Comparison of ENCODE assay signal across 1 cellular context in the genomic region with DNA sequence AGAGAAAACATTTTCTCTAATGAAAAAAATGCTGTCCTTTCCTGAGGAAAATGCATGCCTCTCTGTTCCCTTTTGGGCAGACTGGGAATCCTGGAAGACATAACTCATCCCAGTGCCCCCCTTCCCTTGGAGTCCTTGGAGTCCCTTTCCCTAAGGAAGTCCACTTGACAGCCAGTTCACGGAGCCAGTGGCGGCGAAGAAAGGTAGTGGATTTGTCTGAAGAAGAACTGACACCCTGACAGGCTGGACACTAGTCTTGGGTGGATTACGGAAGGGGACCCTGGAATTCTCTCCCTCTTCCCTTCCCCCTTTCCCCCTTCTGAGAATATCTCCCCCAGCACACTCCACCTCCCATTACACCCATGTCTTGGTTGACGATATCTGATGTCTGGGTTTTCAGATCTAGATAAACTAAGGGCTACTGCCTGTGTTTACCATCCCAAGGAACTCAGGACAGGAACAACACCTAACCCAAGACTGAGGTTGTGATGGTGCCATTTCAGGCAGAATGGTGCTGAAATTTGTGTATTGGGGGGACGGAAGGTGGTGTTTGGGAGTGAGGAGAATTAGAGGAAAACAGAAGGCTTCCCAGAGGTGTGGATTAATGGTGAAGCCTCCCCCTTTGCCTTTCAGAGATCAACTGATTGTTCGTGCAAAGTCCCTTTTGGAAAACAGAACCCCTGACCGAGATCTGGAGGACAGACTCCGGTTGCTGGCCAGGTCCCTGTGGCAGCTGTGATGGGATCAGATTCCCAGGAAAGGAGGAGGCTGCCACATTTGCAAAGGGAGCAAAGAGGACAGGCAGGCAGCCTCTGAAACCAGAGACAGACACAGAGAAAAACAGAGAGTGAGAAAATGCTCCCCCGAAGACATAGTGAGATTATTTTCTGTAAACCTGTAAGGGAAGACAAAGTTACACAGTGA.
TF ChIP-seq lines count a peak whose summit lies in the region.

No MANE protein-coding gene starts in this region.

TF ChIP-seq in IMR-90, 13 proteins besides CTCF, POLR2A, EP300 and RAD21:
- TF ChIP-seq SMC3 (IDR thresholded peaks at IDR 0.05; ENCODE audit: low read depth, low read length) (0 out of 2 replicates have a peak, but pooled peaks have one; percentile 3), MAZ (IDR thresholded peaks at IDR 0.05; ENCODE audit: borderline replicate concordance, low read depth, low read length) (no peak), BHLHE40 (IDR thresholded peaks at IDR 0.05; ENCODE audit: low read depth, low read length) (no peak), FOS (IDR thresholded peaks at IDR 0.05; ENCODE audit: low read depth, low read length) (no peak), CHD1 (IDR thresholded peaks at IDR 0.05; ENCODE audit: low read depth, low read length) (0 out of 2 replicates have a peak, but pooled peaks have one; percentile 23), NFE2L2 (IDR thresholded peaks at IDR 0.05; ENCODE audit: low read depth, low read length) (no peak), RFX5 (IDR thresholded peaks at IDR 0.05; ENCODE audit: low read depth, low read length) (no peak), ELK1 (IDR thresholded peaks at IDR 0.05; ENCODE audit: borderline replicate concordance, low read depth, low read length) (no peak), MXI1 (IDR thresholded peaks at IDR 0.05; ENCODE audit: borderline replicate concordance, low read depth, low read length) (no peak), CEBPB (IDR thresholded peaks at IDR 0.05; ENCODE audit: low read depth, low read length) (no peak), RCOR1 (IDR thresholded peaks at IDR 0.05; ENCODE audit: insufficient replicate concordance, low read length) (no peak)
- TF ChIP-seq, protein P1, sequence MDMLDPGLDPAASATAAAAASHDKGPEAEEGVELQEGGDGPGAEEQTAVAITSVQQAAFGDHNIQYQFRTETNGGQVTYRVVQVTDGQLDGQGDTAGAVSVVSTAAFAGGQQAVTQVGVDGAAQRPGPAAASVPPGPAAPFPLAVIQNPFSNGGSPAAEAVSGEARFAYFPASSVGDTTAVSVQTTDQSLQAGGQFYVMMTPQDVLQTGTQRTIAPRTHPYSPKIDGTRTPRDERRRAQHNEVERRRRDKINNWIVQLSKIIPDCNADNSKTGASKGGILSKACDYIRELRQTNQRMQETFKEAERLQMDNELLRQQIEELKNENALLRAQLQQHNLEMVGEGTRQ (IDR thresholded peaks at IDR 0.05; ENCODE audit: low read depth, low read length) = no peak
